In the genomic region with DNA sequence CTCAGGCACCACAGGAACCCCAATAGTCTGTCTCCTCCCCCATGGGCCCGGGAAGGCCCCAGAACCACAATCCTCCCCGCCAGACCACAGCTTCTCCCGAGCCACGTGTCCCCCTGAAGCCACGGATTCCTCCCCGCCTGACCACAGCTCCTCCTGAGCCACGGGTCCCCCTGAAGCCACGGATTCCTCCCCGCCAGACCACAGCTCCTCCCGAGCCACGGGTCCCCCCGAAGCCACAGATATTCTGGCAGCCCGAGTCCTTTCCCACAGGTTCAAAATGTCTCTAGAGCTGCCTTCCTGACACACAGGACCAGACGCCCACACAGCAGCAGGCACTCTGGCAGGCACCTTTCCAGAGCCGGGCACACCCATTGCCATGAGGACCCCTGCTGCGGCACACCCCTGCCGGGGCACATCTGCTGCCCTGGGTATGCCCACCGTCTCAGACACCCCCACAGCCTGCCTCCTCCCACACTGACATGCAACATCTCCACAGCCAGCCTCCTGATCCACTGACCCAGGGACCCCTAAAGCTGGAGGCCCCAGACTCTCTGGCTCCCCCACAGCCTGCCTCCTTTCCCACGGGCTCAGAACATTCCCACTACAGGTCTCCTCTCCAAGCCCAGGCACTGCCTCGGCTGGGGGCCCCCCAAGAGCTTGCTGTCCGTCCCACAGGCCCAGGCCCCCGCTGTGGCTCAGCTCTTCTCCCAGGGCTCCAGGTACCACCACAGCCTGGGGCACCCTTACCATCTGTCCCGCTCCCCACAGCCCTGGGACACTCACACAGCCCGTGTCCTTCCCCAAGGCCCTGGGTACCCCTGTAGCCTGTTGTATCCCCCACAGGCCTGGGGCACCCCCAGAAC, we compare ENCODE assay signal across 1 cellular context.
TF ChIP-seq lines count a peak whose summit lies in the region.

No MANE protein-coding gene starts in this region.

TF ChIP-seq in HCT116, 20 proteins besides CTCF, POLR2A, EP300 and RAD21 (continued from another document):
- TF ChIP-seq, protein P1, sequence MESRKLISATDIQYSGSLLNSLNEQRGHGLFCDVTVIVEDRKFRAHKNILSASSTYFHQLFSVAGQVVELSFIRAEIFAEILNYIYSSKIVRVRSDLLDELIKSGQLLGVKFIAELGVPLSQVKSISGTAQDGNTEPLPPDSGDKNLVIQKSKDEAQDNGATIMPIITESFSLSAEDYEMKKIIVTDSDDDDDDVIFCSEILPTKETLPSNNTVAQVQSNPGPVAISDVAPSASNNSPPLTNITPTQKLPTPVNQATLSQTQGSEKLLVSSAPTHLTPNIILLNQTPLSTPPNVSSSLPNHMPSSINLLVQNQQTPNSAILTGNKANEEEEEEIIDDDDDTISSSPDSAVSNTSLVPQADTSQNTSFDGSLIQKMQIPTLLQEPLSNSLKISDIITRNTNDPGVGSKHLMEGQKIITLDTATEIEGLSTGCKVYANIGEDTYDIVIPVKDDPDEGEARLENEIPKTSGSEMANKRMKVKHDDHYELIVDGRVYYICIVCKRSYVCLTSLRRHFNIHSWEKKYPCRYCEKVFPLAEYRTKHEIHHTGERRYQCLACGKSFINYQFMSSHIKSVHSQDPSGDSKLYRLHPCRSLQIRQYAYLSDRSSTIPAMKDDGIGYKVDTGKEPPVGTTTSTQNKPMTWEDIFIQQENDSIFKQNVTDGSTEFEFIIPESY (IDR thresholded peaks at IDR 0.05; ENCODE audit: extremely low read depth, insufficient replicate concordance, low read length), result no peak
- no peak for TF ChIP-seq ZNF274 (IDR thresholded peaks at IDR 0.05; ENCODE audit: low read depth, low read length)
TF ChIP-seq in HCT116: peak in this region for 0.
